Comparison of ENCODE assay signal across 1 cellular context in the genomic region with DNA sequence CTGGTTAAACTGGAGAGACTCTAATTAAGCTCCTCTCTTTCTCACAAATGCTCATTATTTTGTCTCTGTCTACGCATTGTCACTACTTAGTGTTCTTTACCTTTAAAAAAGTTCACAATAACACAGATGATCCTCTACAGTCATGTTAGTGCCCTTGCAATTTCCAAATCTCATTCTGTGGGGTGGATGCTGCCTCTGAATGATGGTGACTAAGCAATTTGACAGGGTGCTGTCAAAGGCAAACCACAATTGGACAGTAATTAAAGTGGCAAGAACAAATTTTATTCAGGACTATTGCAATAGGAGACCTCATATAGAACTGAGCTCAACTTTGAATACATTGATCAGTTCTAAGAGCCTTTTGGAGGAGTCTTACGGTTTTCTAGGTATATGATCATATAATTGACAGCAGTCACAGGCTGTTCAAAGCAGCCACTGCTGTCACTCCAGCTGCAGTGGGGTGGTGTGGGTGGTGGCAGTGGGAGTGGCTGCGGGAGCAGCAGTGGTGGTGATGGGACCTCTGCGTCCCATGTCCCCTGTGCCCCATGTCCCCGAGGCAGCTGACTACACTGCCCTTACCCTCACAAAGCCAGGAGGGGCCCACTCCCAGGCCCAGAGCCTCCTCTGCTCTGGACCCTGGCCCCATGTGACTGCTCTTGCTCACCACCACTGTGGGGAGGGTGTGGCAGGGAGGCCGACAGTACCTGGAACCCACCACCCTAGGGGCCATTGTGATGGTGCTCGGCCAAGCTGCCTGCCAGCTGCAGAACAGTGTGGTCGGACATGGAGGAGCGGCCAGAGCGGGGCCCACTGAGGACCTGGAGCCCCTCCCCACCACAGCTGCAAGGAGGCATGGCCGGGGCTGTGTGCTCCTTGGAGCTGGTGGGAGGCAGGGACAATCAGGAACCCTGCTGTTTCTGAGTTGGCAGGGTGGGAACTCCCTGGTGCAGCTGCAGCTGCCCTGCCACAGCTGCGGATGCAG.
TF ChIP-seq lines count a peak whose summit lies in the region.

No MANE protein-coding gene starts in this region.

TF ChIP-seq in K562, 482 proteins besides CTCF, POLR2A, EP300 and RAD21:
- TF ChIP-seq MAFG (tag; conservative IDR thresholded peaks at IDR 0.05): peak; percentile 78
- TF ChIP-seq C11orf30 (IDR thresholded peaks at IDR 0.05; ENCODE audit: low read depth): peak; percentile 74
- peak; percentile 44; the same call in 1 of the 2 replicates for TF ChIP-seq PKNOX1 (IDR thresholded peaks at IDR 0.05)
- no peak for TF ChIP-seq REST (CRISPR knock-in tag; IDR thresholded peaks at IDR 0.05; ENCODE audit: low read depth)
- TF ChIP-seq GATA2 (CRISPR knock-in tag; IDR thresholded peaks at IDR 0.05): no peak
- no peak for TF ChIP-seq SMAD4 (CRISPR knock-in tag; conservative IDR thresholded peaks at IDR 0.05)
- no peak for TF ChIP-seq POU5F1 (IDR thresholded peaks at IDR 0.05; ENCODE audit: borderline replicate concordance, low read depth, low read length, partially characterized antibody)
- no peak for TF ChIP-seq RBM39 (optimal IDR thresholded peaks at IDR 0.05; ENCODE audit: low read depth, low read length)
- TF ChIP-seq, protein P1, sequence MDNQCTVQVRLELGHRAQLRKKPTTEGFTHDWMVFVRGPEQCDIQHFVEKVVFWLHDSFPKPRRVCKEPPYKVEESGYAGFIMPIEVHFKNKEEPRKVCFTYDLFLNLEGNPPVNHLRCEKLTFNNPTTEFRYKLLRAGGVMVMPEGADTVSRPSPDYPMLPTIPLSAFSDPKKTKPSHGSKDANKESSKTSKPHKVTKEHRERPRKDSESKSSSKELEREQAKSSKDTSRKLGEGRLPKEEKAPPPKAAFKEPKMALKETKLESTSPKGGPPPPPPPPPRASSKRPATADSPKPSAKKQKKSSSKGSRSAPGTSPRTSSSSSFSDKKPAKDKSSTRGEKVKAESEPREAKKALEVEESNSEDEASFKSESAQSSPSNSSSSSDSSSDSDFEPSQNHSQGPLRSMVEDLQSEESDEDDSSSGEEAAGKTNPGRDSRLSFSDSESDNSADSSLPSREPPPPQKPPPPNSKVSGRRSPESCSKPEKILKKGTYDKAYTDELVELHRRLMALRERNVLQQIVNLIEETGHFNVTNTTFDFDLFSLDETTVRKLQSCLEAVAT (IDR thresholded peaks at IDR 0.05): no peak
- no peak for TF ChIP-seq ZFP1 (CRISPR knock-in tag; IDR thresholded peaks at IDR 0.05)
- no peak for TF ChIP-seq ZNF785 (CRISPR knock-in tag; IDR thresholded peaks at IDR 0.05)
- TF ChIP-seq MAFF (IDR thresholded peaks at IDR 0.05; ENCODE audit: low read length): 0 out of 2 replicates have a peak, but pooled peaks have one; percentile 40
- no peak for TF ChIP-seq ZNF512 (tag; IDR thresholded peaks at IDR 0.05)
- no peak for TF ChIP-seq LEF1 (IDR thresholded peaks at IDR 0.05)
- TF ChIP-seq RBM15 (IDR thresholded peaks at IDR 0.05; ENCODE audit: insufficient read depth, low read length): no peak
- TF ChIP-seq ZNF282 (CRISPR knock-in tag; IDR thresholded peaks at IDR 0.05): no peak
- TF ChIP-seq SREBF2 (CRISPR knock-in tag; IDR thresholded peaks at IDR 0.05): no peak
- TF ChIP-seq TAF9B (IDR thresholded peaks at IDR 0.05; ENCODE audit: partially characterized antibody): no peak
- TF ChIP-seq, protein P2, sequence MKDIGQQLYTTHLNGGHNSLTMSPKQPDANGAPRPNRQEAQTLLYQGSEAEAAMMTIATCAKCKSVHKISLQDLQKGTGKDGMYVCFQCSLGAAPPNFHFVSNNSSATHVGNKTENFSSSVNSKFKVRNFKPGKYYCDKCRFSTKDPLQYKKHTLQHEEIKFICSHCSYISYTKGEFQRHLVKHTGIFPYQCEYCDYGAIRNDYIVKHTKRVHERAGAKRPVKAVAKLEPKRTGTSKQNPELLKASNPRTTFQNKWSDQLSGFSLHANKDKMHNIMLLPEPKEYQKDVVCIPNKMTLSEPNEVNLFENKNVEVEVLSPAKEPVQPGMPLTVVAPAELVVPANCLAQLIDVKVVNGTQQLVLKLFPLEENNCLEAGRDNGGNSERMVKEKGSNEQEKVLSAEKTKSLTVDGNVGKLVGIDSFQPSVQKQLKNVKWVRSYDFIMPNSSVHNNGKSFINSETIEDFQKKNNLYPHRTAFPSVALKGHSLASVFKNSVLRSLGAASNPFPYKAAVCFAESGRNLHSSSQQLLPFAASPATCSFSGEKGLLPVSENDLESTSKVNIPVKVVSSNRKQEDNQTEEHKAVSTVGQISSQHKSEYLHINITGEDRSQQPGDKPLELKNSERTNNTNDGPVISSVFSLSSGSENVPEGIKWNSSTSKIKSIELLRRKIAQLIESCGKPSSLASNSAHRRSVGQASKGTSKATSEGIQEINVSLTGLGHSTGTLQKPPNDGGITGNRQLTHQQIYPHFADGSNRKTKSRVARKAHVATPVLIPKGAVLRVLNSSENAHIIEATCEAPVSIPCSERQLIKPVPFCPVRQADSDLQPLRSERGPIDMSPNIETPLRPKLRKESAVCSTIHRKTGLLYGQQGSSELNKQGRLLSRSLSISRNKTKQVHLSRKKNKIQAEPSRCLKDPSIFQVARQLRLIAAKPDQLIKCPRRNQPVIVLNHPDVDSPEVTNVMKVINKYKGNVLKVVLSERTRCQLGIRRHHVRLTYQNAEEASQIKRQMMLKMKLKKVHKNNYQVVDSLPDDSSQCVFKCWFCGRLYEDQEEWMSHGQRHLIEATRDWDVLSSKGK (CRISPR knock-in tag; IDR thresholded peaks at IDR 0.05): no peak
- no peak for TF ChIP-seq FOSL1 (tag; conservative IDR thresholded peaks at IDR 0.05)
- no peak for TF ChIP-seq TAF7 (tag; IDR thresholded peaks at IDR 0.05)
- no peak for TF ChIP-seq STAT6 (CRISPR knock-in tag; IDR thresholded peaks at IDR 0.05)
- TF ChIP-seq ZNF696 (CRISPR knock-in tag; conservative IDR thresholded peaks at IDR 0.05): no peak
- TF ChIP-seq POLR2AphosphoS2 (IDR thresholded peaks at IDR 0.05; ENCODE audit: low read length): no peak
- no peak for TF ChIP-seq TCF7 (IDR thresholded peaks at IDR 0.05; ENCODE audit: borderline replicate concordance)
- TF ChIP-seq ZMIZ1 (IDR thresholded peaks at IDR 0.05; ENCODE audit: low read depth in 2 of 2, low read length in 2 of 2): no peak
- TF ChIP-seq CBFA2T2 (conservative IDR thresholded peaks at IDR 0.05): no peak
- peak; percentile 70 for TF ChIP-seq ZNF316 (IDR thresholded peaks at IDR 0.05)
- no peak for TF ChIP-seq FOXJ2 (tag; IDR thresholded peaks at IDR 0.05)
- no peak for TF ChIP-seq PCBP2 (IDR thresholded peaks at IDR 0.05; ENCODE audit: low read depth, low read length, poor library complexity, severe bottlenecking)
- no peak for TF ChIP-seq BRD9 (IDR thresholded peaks at IDR 0.05; ENCODE audit: low read depth, partially characterized antibody)
- TF ChIP-seq NFE2 (IDR thresholded peaks at IDR 0.05; ENCODE audit: low read depth): peak; percentile 64
- TF ChIP-seq NFE2L1 (tag; IDR thresholded peaks at IDR 0.05; ENCODE audit: borderline replicate concordance, low read depth): peak; percentile 20; the same call in 1 of the 2 replicates
- no peak for TF ChIP-seq ZZZ3 (IDR thresholded peaks at IDR 0.05)
- TF ChIP-seq ZNF77 (CRISPR knock-in tag; IDR thresholded peaks at IDR 0.05): no peak
- no peak for TF ChIP-seq NR3C1 (CRISPR knock-in tag; IDR thresholded peaks at IDR 0.05)
- TF ChIP-seq GABPB2 (CRISPR knock-in tag; conservative IDR thresholded peaks at IDR 0.05): no peak
- TF ChIP-seq, protein P3, sequence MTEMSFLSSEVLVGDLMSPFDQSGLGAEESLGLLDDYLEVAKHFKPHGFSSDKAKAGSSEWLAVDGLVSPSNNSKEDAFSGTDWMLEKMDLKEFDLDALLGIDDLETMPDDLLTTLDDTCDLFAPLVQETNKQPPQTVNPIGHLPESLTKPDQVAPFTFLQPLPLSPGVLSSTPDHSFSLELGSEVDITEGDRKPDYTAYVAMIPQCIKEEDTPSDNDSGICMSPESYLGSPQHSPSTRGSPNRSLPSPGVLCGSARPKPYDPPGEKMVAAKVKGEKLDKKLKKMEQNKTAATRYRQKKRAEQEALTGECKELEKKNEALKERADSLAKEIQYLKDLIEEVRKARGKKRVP (CRISPR knock-in tag; IDR thresholded peaks at IDR 0.05): no peak
